ENCODE assay signal across 13 cellular contexts in genomic region chr9:134171316-134172197, GRCh38. TPM values are rescaled to one million over a fixed set of nuclear protein-coding genes. Genes with fewer than 3 reads are reported as not detected.
DNase-seq lines count a peak whose midpoint lies in the region; ATAC-seq and TF ChIP-seq lines count a peak whose summit lies in the region.
"Had no signal": no experiment of that assay in that cellular context is flagged by ENCODE, and none has a peak within 500 bp of the region (broad histone marks: within the 10 kb centered on the region; RNA-seq: fewer than 3 reads in every experiment).

No MANE protein-coding gene starts in this region.

- H3K4me3 ChIP-seq in breast epithelium: peak overlapping the region in 1 of 3 donors; percentile 35
- H3K4me3 ChIP-seq in hepatocyte: no peak overlapping the region
- no peak overlapping the region for H3K4me3 ChIP-seq in suprapubic skin
- H3K4me3 ChIP-seq in vagina: no peak overlapping the region

- H3K9me3 ChIP-seq in breast epithelium: peaks cover 0 to 3% of the 10 kb centered on the region in 2 donors
- H3K9me3 ChIP-seq in hepatocyte (ENCODE audit: low read depth): no peaks in the 10 kb centered on the region
- no peaks in the 10 kb centered on the region for H3K9me3 ChIP-seq in suprapubic skin
- H3K9me3 ChIP-seq in vagina: no peaks in the 10 kb centered on the region

- no peak overlapping the region for H2AFZ ChIP-seq in hepatocyte

- TF ChIP-seq POLR2A in breast epithelium (IDR thresholded peaks at IDR 0.05) (no peak), suprapubic skin (IDR thresholded peaks at IDR 0.05) (no peak), vagina (IDR thresholded peaks at IDR 0.05) (no peak)

- DNase-seq in HCEC 1CT: peak; percentile 7
- DNase-seq in breast epithelium (ENCODE audit: low spot score in 2 of 2): peak; percentile 73 to 75
- peak; percentile 48 for DNase-seq in hepatocyte (ENCODE audit: low spot score)
- DNase-seq in suprapubic skin (ENCODE audit: low spot score in 2 of 2): no peak
- DNase-seq in G401 (ENCODE audit: low spot score): no peak
- no peak for DNase-seq in vagina (ENCODE audit: extremely low spot score in 2 of 2)
- DNase-seq: activated naive CD4-positive, alpha-beta T cell; effector memory CD8-positive, alpha-beta T cell; NCI-H446 treated with DMSO at 0.1 percent for 48 hours; stimulated activated naive B cell treated with anti-CD40 and anti-IgM and Interleukin-4, amounts not matched to agents 10 μg/mL and 1 μg/mL and 100 μg/mL, for 72 hours had no signal

- H3K4me2 ChIP-seq in hepatocyte: peak overlapping the region; percentile 8

- H3K36me3 ChIP-seq in breast epithelium (no peaks in the 10 kb centered on the region), hepatocyte (replicated peaks; ENCODE audit: insufficient read depth, low read depth) (no peaks in the 10 kb centered on the region), suprapubic skin (no peaks in the 10 kb centered on the region), vagina (no peaks in the 10 kb centered on the region)

- H4K20me1 ChIP-seq in hepatocyte (ENCODE audit: insufficient read depth, poor library complexity, severe bottlenecking): no peaks in the 10 kb centered on the region

- H3K27me3 ChIP-seq in breast epithelium: peaks cover 0 to 7% of the 10 kb centered on the region in 2 donors
- H3K27me3 ChIP-seq in hepatocyte: no peaks in the 10 kb centered on the region
- peaks cover 28% of the 10 kb centered on the region for H3K27me3 ChIP-seq in suprapubic skin
- H3K27me3 ChIP-seq in vagina: no peaks in the 10 kb centered on the region

- H3K4me1 ChIP-seq in breast epithelium (peaks cover 15 to 16% of the 10 kb centered on the region in 2 donors), hepatocyte (ENCODE audit: insufficient read depth) (peaks cover 8% of the 10 kb centered on the region), suprapubic skin (peaks cover 27% of the 10 kb centered on the region), vagina (peaks cover 33% of the 10 kb centered on the region)

- H3K9me2 ChIP-seq in hepatocyte (replicated peaks; ENCODE audit: insufficient read depth): no peaks in the 10 kb centered on the region

- no peaks in the 10 kb centered on the region for H3K79me2 ChIP-seq in hepatocyte

- TF ChIP-seq CTCF in breast epithelium (IDR thresholded peaks at IDR 0.05) (no peak), hepatocyte (IDR thresholded peaks at IDR 0.05; ENCODE audit: poor library complexity) (peak; percentile 2), suprapubic skin (IDR thresholded peaks at IDR 0.05) (no peak), vagina (IDR thresholded peaks at IDR 0.05) (no peak)

- in situ Hi-C loops in G401 (cut with HindIII; ENCODE audit: low sequenced_read_pairs): no loop called here

- 73% methylated on average over 23 of the region's 23 CpGs for WGBS in hepatocyte (ENCODE audit: low lambda C conversion rate, missing lambda C conversion rate)
- 63% methylated on average over 23 of the region's 23 CpGs for WGBS in suprapubic skin

- intact Hi-C loops in breast epithelium (cut with DNase I; ENCODE audit: low total_unique reads): loop anchor here (2.0 kb wide), 1 partner anchor 271 kb away; no protein-coding TSS in a partner anchor
- intact Hi-C loops in vagina (cut with DNase I): loop anchor here (2.0 to 5.0 kb wide), 2 partner anchors 156 to 271 kb away; partner anchors contain the start of gene RXRA

- ATAC-seq in GM19452 (IDR thresholded peaks at IDR 0.05; ENCODE audit: unreplicated experiment): no peak
- no peak for ATAC-seq in GM18868 (IDR thresholded peaks at IDR 0.05; ENCODE audit: unreplicated experiment)
- ATAC-seq: effector memory CD8-positive, alpha-beta T cell; natural killer cell treated with Interleukin-12 subunit alpha and Interleukin-12 subunit beta and Interleukin-15 and Interleukin-18, amount 100 ng/mL, for 72 hours; stimulated activated naive B cell treated with anti-CD40 and anti-IgM and Interleukin-4, amounts not matched to agents 10 μg/mL and 1 μg/mL and 100 μg/mL, for 72 hours had no signal

- no peak for TF ChIP-seq EP300 in suprapubic skin (IDR thresholded peaks at IDR 0.05)

- peak overlapping the region; percentile 79 to 88 for H3K27ac ChIP-seq in breast epithelium
- H3K27ac ChIP-seq in hepatocyte: no peak overlapping the region
- peak overlapping the region; percentile 18 for H3K27ac ChIP-seq in suprapubic skin
- H3K27ac ChIP-seq in vagina: no peak overlapping the region

RNA-seq across cellular contexts. Expression of gene RNU6ATAC, which starts 7.2 kb away (rescaled TPM):
- not detected for total RNA-seq in breast epithelium
- not detected in 2 replicates for total RNA-seq in hepatocyte
- not detected in 2 replicates for polyA plus RNA-seq in hepatocyte
- total RNA-seq in suprapubic skin: not detected
- not detected in 2 replicates for total RNA-seq in G401 (2014; rRNA removed; shearing (Covaris generic))
- not detected for total RNA-seq in vagina

RNA-seq across cellular contexts. Expression of gene WDR5, which starts 35.7 kb away (rescaled TPM):
- total RNA-seq in breast epithelium (10 to 100 TPM; 16.0 to 17.7 (median 17.4) TPM), hepatocyte (19.8 and 21.0 TPM in 2 replicates), suprapubic skin (10 to 100 TPM; 21.7 to 37.8 (median 26.5) TPM), vagina (16.7 TPM)
- 20.2 and 20.9 TPM in 2 replicates for polyA plus RNA-seq in hepatocyte
- total RNA-seq in G401 (2014; rRNA removed; shearing (Covaris generic)): 33.5 and 42.5 TPM in 2 replicates

Comparison
In these comparisons a context has a peak if more than half of its experiments do, and no peak if none do; other contexts are left out.
1. DNase-seq: peak in HCEC 1CT (single experiment), breast epithelium (2 of 2) and hepatocyte (single experiment); none in suprapubic skin (0 of 2), G401 (single experiment) and vagina (0 of 2).
2. H3K27ac ChIP-seq: peak in breast epithelium (2 of 2) and suprapubic skin (single experiment); none in hepatocyte (single experiment) and vagina (single experiment).